ENCODE assay signal across 1 cellular context in the genomic region with DNA sequence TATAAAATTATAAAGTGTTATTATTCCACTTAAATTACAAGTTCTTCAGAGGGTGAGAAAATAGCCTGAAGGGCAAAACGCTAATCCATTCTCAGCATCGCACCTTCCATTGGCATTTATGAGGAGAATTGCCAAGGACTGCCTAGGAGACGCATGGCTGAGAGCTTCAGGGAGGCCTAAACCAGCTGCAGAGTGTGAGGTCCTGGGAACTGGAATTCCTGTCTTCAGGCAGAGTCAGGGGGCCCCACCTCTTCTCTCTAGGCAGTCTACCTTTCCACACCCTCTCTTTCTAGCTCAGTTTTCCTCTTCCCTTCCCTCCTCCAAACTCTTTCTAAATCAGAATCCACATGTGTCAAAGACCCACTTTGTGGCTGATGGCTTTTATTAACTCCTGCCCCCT.
TF ChIP-seq lines count a peak whose summit lies in the region.

No MANE protein-coding gene starts in this region.

TF ChIP-seq in HEK293, 187 proteins besides CTCF, POLR2A, EP300 and RAD21 (continued from another document):
- no peak for TF ChIP-seq KLF9 (tag by site-specific recombination; IDR thresholded peaks at IDR 0.05; ENCODE audit: low read depth)
TF ChIP-seq in HEK293: peak in this region for 1.
